ENCODE assay signal across 1 cellular context in genomic region chr9:42095929-42096328, GRCh38. TPM values are rescaled to one million over a fixed set of nuclear protein-coding genes. Genes with fewer than 3 reads are reported as not detected.
"Had no signal": no experiment of that assay in that cellular context is flagged by ENCODE, and none has a peak within 500 bp of the region (broad histone marks: within the 10 kb centered on the region; RNA-seq: fewer than 3 reads in every experiment).

No MANE protein-coding gene starts in this region.

RNA-seq across cellular contexts. Expression of gene CNTNAP3B, which starts 33.3 kb away (rescaled TPM):
- total RNA-seq: fibroblast of lung had no signal
